Comparison of ENCODE assay signal across 1 cellular context in the genomic region with DNA sequence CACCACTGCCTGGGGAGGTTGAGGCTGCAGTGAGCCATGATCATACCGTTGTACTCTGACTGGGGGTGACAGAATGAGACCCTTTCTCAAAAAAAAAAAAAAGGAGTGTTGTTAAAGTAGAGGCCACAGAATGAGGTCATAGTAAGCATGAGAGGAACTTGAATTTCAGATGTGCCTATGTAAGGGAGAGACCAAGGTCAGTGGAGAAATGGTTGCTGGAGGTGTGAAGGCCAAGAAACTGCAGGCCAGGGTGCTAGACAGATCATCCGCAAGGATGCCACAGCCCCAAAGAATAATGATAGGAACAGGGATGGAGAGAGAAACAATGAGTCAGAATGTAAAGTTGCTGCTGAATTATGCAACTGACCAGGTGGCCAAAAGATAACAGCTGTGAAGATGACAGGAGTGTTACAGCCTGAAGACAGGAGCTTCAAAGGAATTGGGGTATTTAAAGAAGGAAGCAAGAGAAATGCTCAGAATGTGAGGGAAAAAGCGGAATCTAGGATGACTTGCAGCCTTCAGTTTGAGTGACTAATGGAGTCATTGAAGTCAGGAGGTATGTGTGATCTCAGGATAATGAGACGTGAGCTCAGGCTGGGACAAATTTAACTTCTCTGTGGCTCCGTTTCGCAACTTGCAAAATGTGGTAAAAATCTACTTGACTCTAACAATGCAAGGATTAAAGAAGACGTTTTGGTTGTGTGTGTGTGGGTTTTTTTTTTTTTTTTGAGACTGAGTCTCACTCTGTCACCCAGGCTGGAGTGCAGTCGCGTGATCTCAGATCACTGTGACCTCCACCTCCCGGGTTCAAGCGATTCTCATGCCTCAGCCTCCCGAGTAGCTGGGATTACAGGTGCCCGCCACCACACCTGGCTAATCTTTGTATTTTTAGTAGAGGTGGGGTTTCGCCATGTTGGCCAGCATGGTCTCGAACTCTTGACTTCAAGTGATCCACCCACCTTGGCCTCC.
TF ChIP-seq lines count a peak whose summit lies in the region.

No MANE protein-coding gene starts in this region.

TF ChIP-seq in K562, 482 proteins besides CTCF, POLR2A, EP300 and RAD21 (continued from another document):
- TF ChIP-seq, protein P1, sequence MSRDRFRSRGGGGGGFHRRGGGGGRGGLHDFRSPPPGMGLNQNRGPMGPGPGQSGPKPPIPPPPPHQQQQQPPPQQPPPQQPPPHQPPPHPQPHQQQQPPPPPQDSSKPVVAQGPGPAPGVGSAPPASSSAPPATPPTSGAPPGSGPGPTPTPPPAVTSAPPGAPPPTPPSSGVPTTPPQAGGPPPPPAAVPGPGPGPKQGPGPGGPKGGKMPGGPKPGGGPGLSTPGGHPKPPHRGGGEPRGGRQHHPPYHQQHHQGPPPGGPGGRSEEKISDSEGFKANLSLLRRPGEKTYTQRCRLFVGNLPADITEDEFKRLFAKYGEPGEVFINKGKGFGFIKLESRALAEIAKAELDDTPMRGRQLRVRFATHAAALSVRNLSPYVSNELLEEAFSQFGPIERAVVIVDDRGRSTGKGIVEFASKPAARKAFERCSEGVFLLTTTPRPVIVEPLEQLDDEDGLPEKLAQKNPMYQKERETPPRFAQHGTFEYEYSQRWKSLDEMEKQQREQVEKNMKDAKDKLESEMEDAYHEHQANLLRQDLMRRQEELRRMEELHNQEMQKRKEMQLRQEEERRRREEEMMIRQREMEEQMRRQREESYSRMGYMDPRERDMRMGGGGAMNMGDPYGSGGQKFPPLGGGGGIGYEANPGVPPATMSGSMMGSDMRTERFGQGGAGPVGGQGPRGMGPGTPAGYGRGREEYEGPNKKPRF (IDR thresholded peaks at IDR 0.05; ENCODE audit: low read depth, low read length): no peak
- no peak for TF ChIP-seq RBM39 (optimal IDR thresholded peaks at IDR 0.05; ENCODE audit: low read depth, low read length)
- TF ChIP-seq REST (CRISPR knock-in tag; IDR thresholded peaks at IDR 0.05; ENCODE audit: low read depth): no peak
- TF ChIP-seq, protein P2, sequence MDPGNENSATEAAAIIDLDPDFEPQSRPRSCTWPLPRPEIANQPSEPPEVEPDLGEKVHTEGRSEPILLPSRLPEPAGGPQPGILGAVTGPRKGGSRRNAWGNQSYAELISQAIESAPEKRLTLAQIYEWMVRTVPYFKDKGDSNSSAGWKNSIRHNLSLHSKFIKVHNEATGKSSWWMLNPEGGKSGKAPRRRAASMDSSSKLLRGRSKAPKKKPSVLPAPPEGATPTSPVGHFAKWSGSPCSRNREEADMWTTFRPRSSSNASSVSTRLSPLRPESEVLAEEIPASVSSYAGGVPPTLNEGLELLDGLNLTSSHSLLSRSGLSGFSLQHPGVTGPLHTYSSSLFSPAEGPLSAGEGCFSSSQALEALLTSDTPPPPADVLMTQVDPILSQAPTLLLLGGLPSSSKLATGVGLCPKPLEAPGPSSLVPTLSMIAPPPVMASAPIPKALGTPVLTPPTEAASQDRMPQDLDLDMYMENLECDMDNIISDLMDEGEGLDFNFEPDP (CRISPR knock-in tag; IDR thresholded peaks at IDR 0.05): no peak
- no peak; the same call in 1 of the 2 replicates for TF ChIP-seq IRF1 (CRISPR knock-in tag; IDR thresholded peaks at IDR 0.05; ENCODE audit: borderline replicate concordance)
- TF ChIP-seq STAT5A (IDR thresholded peaks at IDR 0.05; ENCODE audit: borderline replicate concordance, low read length): peak; percentile 87
- no peak for TF ChIP-seq WHSC1 (IDR thresholded peaks at IDR 0.05; ENCODE audit: low read length)
- TF ChIP-seq ZNF311 (CRISPR knock-in tag; IDR thresholded peaks at IDR 0.05): no peak
- TF ChIP-seq ARID1B (IDR thresholded peaks at IDR 0.05): peak; percentile 100
- peak; percentile 71 to 80 for TF ChIP-seq NCOA2 (IDR thresholded peaks at IDR 0.05; ENCODE audit: partially characterized antibody in 2 of 2)
- TF ChIP-seq KLF1 (tag; IDR thresholded peaks at IDR 0.05): no peak
- TF ChIP-seq IFI16 (CRISPR knock-in tag; IDR thresholded peaks at IDR 0.05): 0 out of 2 replicates have a peak, but pooled peaks have one; percentile 36
- TF ChIP-seq BCLAF1 (IDR thresholded peaks at IDR 0.05; ENCODE audit: borderline replicate concordance in 1 of 2, control insufficient read depth in 1 of 2, low read depth in 2 of 2, low read length in 1 of 2): peak in 1 of 2 experiments; percentile 48; a peak in 1 of 4 replicates
TF ChIP-seq in K562: peak in this region for 200.
